In the genomic region with DNA sequence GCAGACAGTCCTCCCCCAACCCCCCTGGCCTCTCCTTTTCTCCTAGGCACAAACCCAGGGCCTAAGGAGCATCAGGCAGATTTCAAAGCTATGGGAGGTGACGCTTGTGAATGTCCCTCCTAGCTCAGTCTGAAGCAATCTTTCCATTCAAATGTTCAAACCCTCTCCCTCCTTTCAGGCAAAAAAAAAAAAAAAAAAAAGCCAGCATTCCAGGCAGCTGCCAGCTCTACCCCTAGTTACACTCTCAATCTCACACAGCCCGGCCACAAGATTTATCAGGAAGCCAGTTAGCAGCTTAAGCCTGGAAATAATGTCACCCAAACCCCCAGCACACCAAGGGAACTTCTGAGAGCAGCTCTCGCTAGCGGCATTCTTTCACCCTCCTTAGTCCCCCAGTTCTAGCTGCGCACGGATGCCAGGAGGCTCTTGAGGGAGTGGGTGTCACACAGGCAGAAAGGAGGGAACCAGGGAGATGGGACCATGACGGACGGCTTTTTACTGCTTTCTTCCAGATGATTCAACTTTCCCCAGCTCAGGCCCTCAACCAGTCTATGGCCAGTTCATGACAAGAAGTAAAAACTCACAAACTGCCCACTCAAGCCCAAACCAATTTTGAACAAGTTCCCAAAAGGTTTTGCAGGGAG, we compare ENCODE assay signal across 11 cellular contexts. TPM values are rescaled to one million over a fixed set of nuclear protein-coding genes. Genes with fewer than 3 reads are reported as not detected.
DNase-seq lines count a peak whose midpoint lies in the region; ATAC-seq and TF ChIP-seq lines count a peak whose summit lies in the region.
"Had no signal": no experiment of that assay in that cellular context is flagged by ENCODE, and none has a peak within 500 bp of the region (broad histone marks: within the 10 kb centered on the region; RNA-seq: fewer than 3 reads in every experiment).

No MANE protein-coding gene starts in this region.

- H3K27me3 ChIP-seq in NT2/D1 (ENCODE audit: insufficient read depth, insufficient read length) (peaks cover 32% of the 10 kb centered on the region), esophagus muscularis mucosa (no peaks in the 10 kb centered on the region), trophoblast cell (ENCODE audit: insufficient read depth, low read length) (no peaks in the 10 kb centered on the region)

- H3K79me2 ChIP-seq in trophoblast cell (ENCODE audit: control insufficient read depth, insufficient read depth, low read length, poor library complexity): peaks cover 32% of the 10 kb centered on the region

- H2BK120ac ChIP-seq in trophoblast cell (ENCODE audit: insufficient read depth, low read length, poor library complexity): no peak overlapping the region

- no peak for ATAC-seq in HG02973 (IDR thresholded peaks at IDR 0.05; ENCODE audit: unreplicated experiment)

- no peak overlapping the region for H2AK5ac ChIP-seq in trophoblast cell (ENCODE audit: low read length)

- peak overlapping the region; percentile 11 for H2BK5ac ChIP-seq in trophoblast cell (ENCODE audit: low read depth, low read length, poor library complexity)

- H3K4me3 ChIP-seq in NT2/D1 (ENCODE audit: insufficient read length, low read depth): no peak overlapping the region
- H3K4me3 ChIP-seq in esophagus muscularis mucosa: no peak overlapping the region
- no peak overlapping the region for H3K4me3 ChIP-seq in trophoblast cell (ENCODE audit: low read depth, low read length)

- peak overlapping the region; percentile 7 for H3K4me2 ChIP-seq in trophoblast cell (ENCODE audit: low read length)

- no peak overlapping the region for H4K91ac ChIP-seq in trophoblast cell (ENCODE audit: low read depth, low read length)

- no peak overlapping the region for H3K14ac ChIP-seq in trophoblast cell (ENCODE audit: low read length)

- H3K4ac ChIP-seq in trophoblast cell (ENCODE audit: low read depth, low read length): peak overlapping the region; percentile 46

- no peak for TF ChIP-seq POLR2A in esophagus muscularis mucosa (IDR thresholded peaks at IDR 0.05; ENCODE audit: low read depth)

- no peak overlapping the region for H4K8ac ChIP-seq in trophoblast cell (ENCODE audit: low read depth, low read length)

- peaks cover 24% of the 10 kb centered on the region for H3K79me1 ChIP-seq in trophoblast cell (ENCODE audit: low read length)

- in situ Hi-C loops in GM13977 (cut with MboI; ENCODE audit: low pct_unique_long_range_greater_than_20kb, low sequenced_read_pairs, unreplicated experiment): no loop called here

- DNase-seq in ELF-1 (ENCODE audit: low read depth, low spot score): peak; percentile 39
- peak; percentile 64 for DNase-seq in NT2/D1 (ENCODE audit: low read depth, low spot score)
- no peak for DNase-seq in esophagus muscularis mucosa (ENCODE audit: extremely low spot score)
- DNase-seq in trophoblast cell: peak; percentile 47 to 81
- no peak for DNase-seq in AG08396 (ENCODE audit: low spot score)
- no peak for DNase-seq in GM13977 (ENCODE audit: low spot score)
- no peak for DNase-seq in epidermal melanocyte (ENCODE audit: insufficient read length, low spot score)
- DNase-seq: kidney, NCI-H446, small intestine had no signal

- no peak overlapping the region for H4K12ac ChIP-seq in trophoblast cell (ENCODE audit: low read depth, low read length)

- peak overlapping the region; percentile 72 for H3K9ac ChIP-seq in NT2/D1 (ENCODE audit: insufficient read length, low read depth)
- H3K9ac ChIP-seq in trophoblast cell (ENCODE audit: low read length): no peak overlapping the region

- H3K27ac ChIP-seq in esophagus muscularis mucosa (replicated peaks in 1 of 4): peak overlapping the region; percentile 79 to 90 (median 86)
- no peak overlapping the region for H3K27ac ChIP-seq in trophoblast cell (ENCODE audit: low read depth, low read length)

- no peak overlapping the region for H3K23ac ChIP-seq in trophoblast cell (ENCODE audit: low read length)

- H3K36me3 ChIP-seq in NT2/D1 (ENCODE audit: insufficient read depth, insufficient read length, low read length) (peaks cover 53% of the 10 kb centered on the region), esophagus muscularis mucosa (peaks cover 0 to 28% (median 9%) of the 10 kb centered on the region in 4 donors), trophoblast cell (ENCODE audit: control insufficient read depth in 1 of 2, insufficient read depth in 2 of 2, low read length in 2 of 2) (peaks cover 19 to 27% of the 10 kb centered on the region in 2 experiments)

- H2AFZ ChIP-seq in trophoblast cell (ENCODE audit: insufficient read depth, low read length, poor library complexity): no peak overlapping the region

- no peak for TF ChIP-seq EP300 in esophagus muscularis mucosa (IDR thresholded peaks at IDR 0.05)

- no peak overlapping the region for H2BK12ac ChIP-seq in trophoblast cell (ENCODE audit: low read length)

- H3K4me1 ChIP-seq in NT2/D1 (ENCODE audit: insufficient read depth, insufficient read length) (peaks cover 30% of the 10 kb centered on the region), esophagus muscularis mucosa (peaks cover 79 to 98% (median 90%) of the 10 kb centered on the region in 4 donors), trophoblast cell (ENCODE audit: control insufficient read depth in 1 of 2, insufficient read depth in 2 of 2, low read length in 2 of 2) (peaks cover 42 to 48% of the 10 kb centered on the region in 2 experiments)

- intact Hi-C loops in esophagus muscularis mucosa (cut with DNase I): no loop called here

- H3K18ac ChIP-seq in trophoblast cell (ENCODE audit: low read length): peak overlapping the region; percentile 6

- TF ChIP-seq CTCF in esophagus muscularis mucosa (IDR thresholded peaks at IDR 0.05) (no peak), GM13977 (IDR thresholded peaks at IDR 0.05; ENCODE audit: extremely low read depth, insufficient read depth, missing control alignments) (no peak)

- 55% methylated on average over 7 of the region's 8 CpGs for WGBS in esophagus muscularis mucosa
- no CpG with 5 or more reads among the region's 8 CpGs for WGBS in trophoblast cell (ENCODE audit: extremely low coverage, insufficient coverage, insufficient read length)

- no peaks in the 10 kb centered on the region for H3K9me3 ChIP-seq in NT2/D1 (ENCODE audit: insufficient read depth, low read length)
- no peaks in the 10 kb centered on the region for H3K9me3 ChIP-seq in esophagus muscularis mucosa
- H3K9me3 ChIP-seq in trophoblast cell (ENCODE audit: insufficient read depth, low read depth, low read length): no peaks in the 10 kb centered on the region

RNA-seq across cellular contexts. Expression of a gene that starts 6.3 kb away (rescaled TPM):
- 10 to 100 TPM; 49.4 to 77.2 (median 59.5) TPM for total RNA-seq in esophagus muscularis mucosa
- 134 and 142 TPM in 2 replicates for polyA plus RNA-seq in trophoblast cell (2013)

RNA-seq across cellular contexts. Expression of a gene that starts 8.4 kb away (rescaled TPM):
- total RNA-seq in esophagus muscularis mucosa: 10 to 100 TPM in 1 of 4 donors, 1 to 10 TPM in 3; 4.6 to 14.6 (median 7.6) TPM
- 27.6 and 28.9 TPM in 2 replicates for polyA plus RNA-seq in trophoblast cell (2013)

RNA-seq across cellular contexts. Expression of a gene that starts 50.7 kb away (rescaled TPM):
- total RNA-seq in esophagus muscularis mucosa: 1 to 10 TPM; 5.3 to 9.2 (median 7.6) TPM
- polyA plus RNA-seq in trophoblast cell (2013): 13.8 and 15.3 TPM in 2 replicates

RNA-seq across cellular contexts. Expression of a gene that starts 55.4 kb away (rescaled TPM):
- 1 to 10 TPM in 2 of 4 donors, under 1 TPM in 1, not detected in 1; 0.52 to 3.3 (median 1.7) TPM for total RNA-seq in esophagus muscularis mucosa
- 41.8 and 46.1 TPM in 2 replicates for polyA plus RNA-seq in trophoblast cell (2013)

Comparison
In these comparisons a context has a peak if more than half of its experiments do, and no peak if none do; other contexts are left out.
1. DNase-seq: peak in ELF-1 (single experiment), NT2/D1 (single experiment) and trophoblast cell (2 of 2); none in esophagus muscularis mucosa (single experiment), AG08396 (single experiment), GM13977 (single experiment) and epidermal melanocyte (single experiment).